8 cellular contexts compared by ENCODE assay signal in the genomic region with DNA sequence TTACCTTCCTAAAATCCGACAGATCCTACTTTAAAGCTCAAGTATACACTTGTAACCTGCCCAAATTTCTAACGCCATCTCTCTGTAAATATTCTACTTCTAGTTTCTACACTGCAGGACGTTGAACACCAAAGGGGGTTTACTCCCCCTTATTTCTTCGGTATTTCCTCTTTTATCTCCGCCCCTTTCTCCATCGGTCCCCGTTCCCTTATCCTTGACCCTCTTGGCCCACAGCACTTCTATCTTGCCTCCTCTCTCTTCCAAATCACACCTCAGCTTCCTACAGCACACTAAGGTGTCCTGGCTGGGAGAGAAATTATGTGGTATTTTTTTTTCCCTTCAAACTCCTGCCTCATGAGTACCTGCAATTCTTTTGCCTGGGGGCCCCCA. TPM values are rescaled to one million over a fixed set of nuclear protein-coding genes. Genes with fewer than 3 reads are reported as not detected.
A peak's percentile ranks its signal among the peaks of the same experiment; 100 is the strongest.
DNase-seq lines count a peak whose midpoint lies in the region; ATAC-seq, FAIRE-seq and TF ChIP-seq lines count a peak whose summit lies in the region.

No MANE protein-coding gene starts in this region.

- H3K9me3 ChIP-seq in HCT116 (ENCODE audit: control insufficient read depth in 1 of 2, insufficient read depth in 1 of 2, low read depth in 1 of 2, low read length in 2 of 2) = no peaks in the 10 kb centered on the region
- no peaks in the 10 kb centered on the region for H3K9me3 ChIP-seq in left ventricle myocardium inferior (replicated peaks)
- no peaks in the 10 kb centered on the region for H3K9me3 ChIP-seq in sigmoid colon

- H3K4me1 ChIP-seq in HCT116 (ENCODE audit: control insufficient read depth in 1 of 2, insufficient read depth in 2 of 2, low read length in 2 of 2) (no peaks in the 10 kb centered on the region), left ventricle myocardium inferior (peaks cover 8% of the 10 kb centered on the region), sigmoid colon (peaks cover 0 to 7% (median 0%) of the 10 kb centered on the region in 4 donors)

- peak overlapping the region; percentile 87 to 91 for H3K27ac Mint-ChIP-seq in T-cell

- no peak for TF ChIP-seq EP300 in sigmoid colon (IDR thresholded peaks at IDR 0.05)

- POLR2A ChIA-PET in HCT116 (lab: Charles Lee) (no interaction called here), T-cell (lab: Charles Lee) (interaction anchor here (0.6 to 0.7 kb wide), 3 partner anchors 10 to 583 kb away, joined by 3 to 5 read pairs (median 3); a partner anchor contains a TSS)

- H3K9ac ChIP-seq in HCT116 (ENCODE audit: low read length) = peak overlapping the region; percentile 25; the same call in 1 of the 2 replicates

- H3K4me3 Mint-ChIP-seq in T-cell = peak overlapping the region; percentile 79 to 87 (median 80)

- no peaks in the 10 kb centered on the region for H3K79me2 ChIP-seq in HCT116 (ENCODE audit: insufficient read depth, low read length)

- H3K4me3 ChIP-seq in GM08714 (ENCODE audit: low read length) = peak overlapping the region; percentile 49; the same call in 1 of the 2 replicates
- H3K4me3 ChIP-seq in HCT116 (replicated peaks in 1 of 2; ENCODE audit: low read depth in 1 of 2, low read length in 2 of 2) = peak overlapping the region; percentile 31 to 50
- H3K4me3 ChIP-seq in left ventricle myocardium inferior = peak overlapping the region; percentile 83
- H3K4me3 ChIP-seq in sigmoid colon = peak overlapping the region; percentile 57 to 84 (median 78)

- no peak for ATAC-seq in HCT116
- ATAC-seq in T-cell (replicated peaks in 1 of 4) = peak in 1 of 4 experiments; percentile 1

- no peak for TF ChIP-seq RAD21 in HCT116 (IDR thresholded peaks at IDR 0.05; ENCODE audit: low read depth)

- H3K4me1 Mint-ChIP-seq in T-cell = peaks cover 21 to 32% (median 29%) of the 10 kb centered on the region in 3 donors

- no peak for TF ChIP-seq CTCF in HCT116 (IDR thresholded peaks at IDR 0.05 in 2 of 3, conservative IDR thresholded peaks at IDR 0.05 in 1 of 3; ENCODE audit: borderline replicate concordance in 1 of 3, insufficient read depth in 1 of 3, low read depth in 2 of 3, low read length in 2 of 3)
- no peak for TF ChIP-seq CTCF in left ventricle myocardium inferior (IDR thresholded peaks at IDR 0.05; ENCODE audit: borderline replicate concordance)
- TF ChIP-seq CTCF in sigmoid colon (IDR thresholded peaks at IDR 0.05) = no peak
- TF ChIP-seq CTCF in D721Med (IDR thresholded peaks at IDR 0.05; ENCODE audit: insufficient read depth, missing control alignments) = no peak

- no peaks in the 10 kb centered on the region for H3K9me2 ChIP-seq in HCT116 (ENCODE audit: insufficient read depth)

- 2 to 3% methylated on average over 7 of the region's 7 CpGs for WGBS in sigmoid colon, 2 donors

- no peak for FAIRE-seq in D721Med (lab: Jason Lieb, UNC)

- BruUV-seq in HCT116 (replicated peaks; lab: Mats Ljungman, UMichigan) = no TSS peak

- CTCF ChIA-PET in HCT116 (lab: Charles Lee) (no interaction called here), T-cell (lab: Charles Lee) (no interaction called here)

- H3K9me3 Mint-ChIP-seq in T-cell = peaks cover 0 to 2% (median 0%) of the 10 kb centered on the region in 3 donors

- no peak overlapping the region for H2AFZ ChIP-seq in HCT116 (ENCODE audit: low read depth, low read length, poor library complexity, severe bottlenecking)

- intact Hi-C loops in HCT116 (cut with micrococcal nuclease) (no loop called here), left ventricle myocardium inferior (cut with micrococcal nuclease) (no loop called here), sigmoid colon (cut with DNase I) (loop anchor here (10.0 kb wide), 2 partner anchors 194 to 516 kb away; a partner anchor contains a TSS)

- peaks cover 0 to 4% of the 10 kb centered on the region in 2 donors for H3K27me3 Mint-ChIP-seq in T-cell

- RAD21 ChIA-PET in HCT116 (lab: Charles Lee; ENCODE audit: low non-redundant PET in 1 of 2, low total read pairs in 2 of 2, uncharacterized antibody in 2 of 2, unreplicated experiment in 2 of 2) = no interaction called here

- no peaks in the 10 kb centered on the region for H3K36me3 Mint-ChIP-seq in T-cell

- H3K36me3 ChIP-seq in HCT116 (ENCODE audit: control insufficient read depth in 1 of 2, insufficient read depth in 2 of 2, low read length in 2 of 2) (no peaks in the 10 kb centered on the region), left ventricle myocardium inferior (no peaks in the 10 kb centered on the region), sigmoid colon (no peaks in the 10 kb centered on the region)

- H3K27me3 ChIP-seq in HCT116 (ENCODE audit: insufficient read depth, low read length) (no peaks in the 10 kb centered on the region), left ventricle myocardium inferior (ENCODE audit: low read depth) (no peaks in the 10 kb centered on the region), sigmoid colon (peaks cover 0 to 3% (median 0%) of the 10 kb centered on the region in 3 donors)

- DNase-seq in HCT116 (ENCODE audit: low read depth, low spot score) (no peak), T-cell (peak in 1 of 34 experiments; percentile 4), left ventricle myocardium inferior (no peak), sigmoid colon (no peak), NCI-H69 (lab: John Stamatoyannopoulos, UW) (no peak), UCSD-AML1 (lab: John Stamatoyannopoulos, UW; ENCODE audit: unreplicated experiment) (no peak), D721Med (ENCODE audit: insufficient read length, low spot score) (no peak)

- H4K20me1 ChIP-seq in HCT116 (ENCODE audit: insufficient read depth) = no peaks in the 10 kb centered on the region

- H3K27ac ChIP-seq in HCT116 (ENCODE audit: low read depth, low read length) (no peak overlapping the region), left ventricle myocardium inferior (replicated peaks) (peak overlapping the region; percentile 97), sigmoid colon (peak overlapping the region; percentile 93 to 98 (median 95))

- H3K4me2 ChIP-seq in HCT116 (ENCODE audit: low read length) = peak overlapping the region; percentile 66

- TF ChIP-seq POLR2A in HCT116 (IDR thresholded peaks at IDR 0.05; ENCODE audit: borderline replicate concordance, extremely low read depth, insufficient read depth, insufficient read length) (no peak), sigmoid colon (IDR thresholded peaks at IDR 0.05) (no peak)

TF ChIP-seq in HCT116, 20 proteins besides CTCF, POLR2A, EP300 and RAD21 (continues in another document):
- TF ChIP-seq SIN3A (IDR thresholded peaks at IDR 0.05; ENCODE audit: low read depth) = no peak
- TF ChIP-seq CBX3 (IDR thresholded peaks at IDR 0.05; ENCODE audit: low read depth) = no peak
- TF ChIP-seq EZH2phosphoT487 (IDR thresholded peaks at IDR 0.05; ENCODE audit: borderline replicate concordance) = no peak
- TF ChIP-seq, protein P1, sequence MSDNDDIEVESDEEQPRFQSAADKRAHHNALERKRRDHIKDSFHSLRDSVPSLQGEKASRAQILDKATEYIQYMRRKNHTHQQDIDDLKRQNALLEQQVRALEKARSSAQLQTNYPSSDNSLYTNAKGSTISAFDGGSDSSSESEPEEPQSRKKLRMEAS (IDR thresholded peaks at IDR 0.05) = no peak
- no peak for TF ChIP-seq POLR2AphosphoS5 (IDR thresholded peaks at IDR 0.05; ENCODE audit: low read depth, low read length)
- TF ChIP-seq SRF (IDR thresholded peaks at IDR 0.05; ENCODE audit: low read depth) = no peak
- TF ChIP-seq ELF1 (IDR thresholded peaks at IDR 0.05; ENCODE audit: borderline replicate concordance, low read depth) = no peak
- no peak for TF ChIP-seq TCF7L2 (IDR thresholded peaks at IDR 0.05; ENCODE audit: borderline replicate concordance, extremely low read depth, insufficient read depth, insufficient read length)
- TF ChIP-seq ZFX (IDR thresholded peaks at IDR 0.05) = no peak
- no peak for TF ChIP-seq FOSL1 (IDR thresholded peaks at IDR 0.05; ENCODE audit: low read depth)
- TF ChIP-seq CEBPB (IDR thresholded peaks at IDR 0.05; ENCODE audit: low read depth) = no peak
- no peak for TF ChIP-seq EZH2 (IDR thresholded peaks at IDR 0.05)
- TF ChIP-seq, protein P2, sequence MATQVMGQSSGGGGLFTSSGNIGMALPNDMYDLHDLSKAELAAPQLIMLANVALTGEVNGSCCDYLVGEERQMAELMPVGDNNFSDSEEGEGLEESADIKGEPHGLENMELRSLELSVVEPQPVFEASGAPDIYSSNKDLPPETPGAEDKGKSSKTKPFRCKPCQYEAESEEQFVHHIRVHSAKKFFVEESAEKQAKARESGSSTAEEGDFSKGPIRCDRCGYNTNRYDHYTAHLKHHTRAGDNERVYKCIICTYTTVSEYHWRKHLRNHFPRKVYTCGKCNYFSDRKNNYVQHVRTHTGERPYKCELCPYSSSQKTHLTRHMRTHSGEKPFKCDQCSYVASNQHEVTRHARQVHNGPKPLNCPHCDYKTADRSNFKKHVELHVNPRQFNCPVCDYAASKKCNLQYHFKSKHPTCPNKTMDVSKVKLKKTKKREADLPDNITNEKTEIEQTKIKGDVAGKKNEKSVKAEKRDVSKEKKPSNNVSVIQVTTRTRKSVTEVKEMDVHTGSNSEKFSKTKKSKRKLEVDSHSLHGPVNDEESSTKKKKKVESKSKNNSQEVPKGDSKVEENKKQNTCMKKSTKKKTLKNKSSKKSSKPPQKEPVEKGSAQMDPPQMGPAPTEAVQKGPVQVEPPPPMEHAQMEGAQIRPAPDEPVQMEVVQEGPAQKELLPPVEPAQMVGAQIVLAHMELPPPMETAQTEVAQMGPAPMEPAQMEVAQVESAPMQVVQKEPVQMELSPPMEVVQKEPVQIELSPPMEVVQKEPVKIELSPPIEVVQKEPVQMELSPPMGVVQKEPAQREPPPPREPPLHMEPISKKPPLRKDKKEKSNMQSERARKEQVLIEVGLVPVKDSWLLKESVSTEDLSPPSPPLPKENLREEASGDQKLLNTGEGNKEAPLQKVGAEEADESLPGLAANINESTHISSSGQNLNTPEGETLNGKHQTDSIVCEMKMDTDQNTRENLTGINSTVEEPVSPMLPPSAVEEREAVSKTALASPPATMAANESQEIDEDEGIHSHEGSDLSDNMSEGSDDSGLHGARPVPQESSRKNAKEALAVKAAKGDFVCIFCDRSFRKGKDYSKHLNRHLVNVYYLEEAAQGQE (IDR thresholded peaks at IDR 0.05; ENCODE audit: low read depth) = no peak
- TF ChIP-seq ZNF274 (IDR thresholded peaks at IDR 0.05; ENCODE audit: low read depth, low read length) = no peak
- no peak for TF ChIP-seq SP1 (IDR thresholded peaks at IDR 0.05; ENCODE audit: low read depth)
- no peak for TF ChIP-seq EGR1 (IDR thresholded peaks at IDR 0.05; ENCODE audit: low read depth)
- TF ChIP-seq, protein P3, sequence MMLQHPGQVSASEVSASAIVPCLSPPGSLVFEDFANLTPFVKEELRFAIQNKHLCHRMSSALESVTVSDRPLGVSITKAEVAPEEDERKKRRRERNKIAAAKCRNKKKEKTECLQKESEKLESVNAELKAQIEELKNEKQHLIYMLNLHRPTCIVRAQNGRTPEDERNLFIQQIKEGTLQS (IDR thresholded peaks at IDR 0.05) = no peak

RNA-seq across cellular contexts. Expression of a gene that starts 0.7 kb away (rescaled TPM):
- total RNA-seq in HCT116 (2021; ENCODE audit: unreplicated experiment) (0.69 TPM), T-cell (10 to 100 TPM; 20.5 to 25.6 (median 21.3) TPM), left ventricle myocardium inferior (5.6 TPM), sigmoid colon (10 to 100 TPM in 3 of 4 donors, 1 to 10 TPM in 1; 7.9 to 13.5 (median 12.3) TPM)
- polyA plus RNA-seq in HCT116 (2012) = 0.15 and 0.27 TPM in 2 replicates
- polyA plus RNA-seq in sigmoid colon = 1 to 10 TPM in 1 of 3 donors, under 1 TPM in 2; 0.23 to 3.6 (median 0.60) TPM
